In the genomic region with DNA sequence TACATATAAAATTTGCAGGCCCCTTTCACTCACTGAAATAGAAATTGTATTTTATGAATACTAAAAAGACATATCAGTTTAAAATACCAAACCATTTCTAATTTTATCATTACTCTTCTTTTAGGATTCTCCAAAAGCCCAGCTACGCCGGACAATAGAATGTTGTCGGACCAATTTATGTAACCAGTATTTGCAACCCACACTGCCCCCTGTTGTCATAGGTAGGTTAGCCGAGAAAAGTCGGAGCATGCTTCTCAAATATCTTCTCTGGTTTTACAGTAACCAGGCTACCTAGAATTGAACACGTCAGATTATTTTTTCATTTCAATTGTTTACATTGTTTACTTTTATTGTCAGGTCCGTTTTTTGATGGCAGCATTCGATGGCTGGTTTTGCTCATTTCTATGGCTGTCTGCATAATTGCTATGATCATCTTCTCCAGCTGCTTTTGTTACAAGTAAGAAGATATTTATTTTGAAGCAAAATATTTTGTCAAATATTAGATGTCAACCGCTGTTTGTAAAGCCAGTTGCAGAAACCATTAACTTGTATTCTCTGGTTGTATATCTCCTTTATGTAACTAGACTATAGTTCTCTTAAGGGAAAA, we compare ENCODE assay signal across 8 cellular contexts. TPM values are rescaled to one million over a fixed set of nuclear protein-coding genes. Genes with fewer than 3 reads are reported as not detected.
DNase-seq lines count a peak whose midpoint lies in the region; ATAC-seq, FAIRE-seq and TF ChIP-seq lines count a peak whose summit lies in the region.

No MANE protein-coding gene starts in this region.

- no peaks in the 10 kb centered on the region for H3K4me1 Mint-ChIP-seq in activated CD8-positive, alpha-beta T cell treated with anti-CD3 and anti-CD28 coated beads, Interleukin-2, amount 10 ng/mL, durations not matched to agents 7 days and 5 days (ENCODE audit: low read depth)

- H3K27ac Mint-ChIP-seq in activated CD8-positive, alpha-beta T cell treated with anti-CD3 and anti-CD28 coated beads, Interleukin-2, amount 10 ng/mL, durations not matched to agents 7 days and 5 days: no peak overlapping the region

- peak in 10 of 14 donors; percentile 3 to 66 (median 30) for DNase-seq in C1 segment of cervical spinal cord (lab: John Stamatoyannopoulos, UW)
- DNase-seq in NCI-H226: peak; percentile 16
- peak; percentile 58 for DNase-seq in activated CD8-positive, alpha-beta T cell treated with anti-CD3 and anti-CD28 coated beads, Interleukin-2, amount 10 ng/mL, durations not matched to agents 7 days and 5 days
- peak; percentile 81 for DNase-seq in fibroblast of villous mesenchyme (ENCODE audit: low read depth)
- DNase-seq in vagina (ENCODE audit: extremely low spot score in 2 of 2): no peak
- DNase-seq in GM12891 (ENCODE audit: insufficient read length, low spot score): no peak

- no peak overlapping the region for H3K4me3 ChIP-seq in fibroblast of villous mesenchyme (ENCODE audit: low read depth, low read length)
- no peak overlapping the region for H3K4me3 ChIP-seq in neural cell (ENCODE audit: low read length)
- H3K4me3 ChIP-seq in vagina: no peak overlapping the region

- no peaks in the 10 kb centered on the region for H3K27me3 ChIP-seq in neural cell (ENCODE audit: insufficient read depth, low read depth, low read length)
- H3K27me3 ChIP-seq in vagina: no peaks in the 10 kb centered on the region

- no peaks in the 10 kb centered on the region for H3K9me2 ChIP-seq in neural cell (ENCODE audit: insufficient read depth, low read length)

- no peak overlapping the region for H2AFZ ChIP-seq in neural cell (ENCODE audit: low read depth, low read length)

- POLR2A ChIA-PET in activated CD8-positive, alpha-beta T cell treated with anti-CD3 and anti-CD28 coated beads, Interleukin-2, amount 10 ng/mL, durations not matched to agents 7 days and 5 days (lab: Charles Lee): interaction anchor here (1.1 kb wide), 1 partner anchor 188 kb away, joined by 3 read pairs; no protein-coding TSS in a partner anchor

- ATAC-seq in GM19395 (IDR thresholded peaks at IDR 0.05; ENCODE audit: unreplicated experiment): peak; percentile 56
- ATAC-seq in activated CD8-positive, alpha-beta T cell treated with anti-CD3 and anti-CD28 coated beads, Interleukin-2, amount 10 ng/mL, durations not matched to agents 7 days and 5 days: no peak

- intact Hi-C loops in vagina (cut with DNase I): loop anchor here (5.0 kb wide), 2 partner anchors 192 to 212 kb away; no protein-coding TSS in a partner anchor

- TF ChIP-seq EP300 in neural cell (conservative IDR thresholded peaks at IDR 0.05; ENCODE audit: poor library complexity, severe bottlenecking): no peak

- H3K4me3 Mint-ChIP-seq in activated CD8-positive, alpha-beta T cell treated with anti-CD3 and anti-CD28 coated beads, Interleukin-2, amount 10 ng/mL, durations not matched to agents 7 days and 5 days: no peak overlapping the region

- no peaks in the 10 kb centered on the region for H4K20me1 ChIP-seq in neural cell (ENCODE audit: insufficient read depth)

- H3K4me1 ChIP-seq in vagina: peaks cover 9% of the 10 kb centered on the region

- H3K36me3 Mint-ChIP-seq in activated CD8-positive, alpha-beta T cell treated with anti-CD3 and anti-CD28 coated beads, Interleukin-2, amount 10 ng/mL, durations not matched to agents 7 days and 5 days (ENCODE audit: low read depth): no peaks in the 10 kb centered on the region

- FAIRE-seq in GM12891 (lab: Jason Lieb, UNC): no peak

- TF ChIP-seq POLR2A in vagina (IDR thresholded peaks at IDR 0.05): no peak
- no peak for TF ChIP-seq POLR2A in GM12891 (IDR thresholded peaks at IDR 0.05; ENCODE audit: low read depth, low read length)

- no peaks in the 10 kb centered on the region for H3K79me2 ChIP-seq in neural cell (replicated peaks; ENCODE audit: insufficient read depth, low read length)

- H3K36me3 ChIP-seq in neural cell (ENCODE audit: insufficient read depth, low read length) (no peaks in the 10 kb centered on the region), vagina (peaks cover 0 to 11% of the 10 kb centered on the region in 2 donors)

- peak; percentile 82 for TF ChIP-seq RAD21 in neural cell (conservative IDR thresholded peaks at IDR 0.05)

- no peaks in the 10 kb centered on the region for H3K9me3 Mint-ChIP-seq in activated CD8-positive, alpha-beta T cell treated with anti-CD3 and anti-CD28 coated beads, Interleukin-2, amount 10 ng/mL, durations not matched to agents 7 days and 5 days (ENCODE audit: insufficient read depth)

- CTCF ChIA-PET in activated CD8-positive, alpha-beta T cell treated with anti-CD3 and anti-CD28 coated beads, Interleukin-2, amount 10 ng/mL, durations not matched to agents 7 days and 5 days (lab: Charles Lee): interaction anchor here (0.6 to 4.2 kb wide), 14 partner anchors 8 to 221 kb away, joined by 3 to 21 read pairs (median 4); no protein-coding TSS in a partner anchor

- H3K9me3 ChIP-seq in neural cell (ENCODE audit: low read length) (no peaks in the 10 kb centered on the region), vagina (no peaks in the 10 kb centered on the region)

- H3F3A ChIP-seq in neural cell (ENCODE audit: insufficient read depth, low read length, poor library complexity, severe bottlenecking): no peaks in the 10 kb centered on the region

- no peaks in the 10 kb centered on the region for H3K27me3 Mint-ChIP-seq in activated CD8-positive, alpha-beta T cell treated with anti-CD3 and anti-CD28 coated beads, Interleukin-2, amount 10 ng/mL, durations not matched to agents 7 days and 5 days (ENCODE audit: low read depth)

- H3K9ac ChIP-seq in neural cell (ENCODE audit: low read length): no peak overlapping the region

- H3K27ac ChIP-seq in neural cell (ENCODE audit: low read length) (no peak overlapping the region), vagina (peak overlapping the region; percentile 50)

- no peak overlapping the region for H3K4me2 ChIP-seq in neural cell (ENCODE audit: low read length)

- TF ChIP-seq CTCF in fibroblast of villous mesenchyme (IDR thresholded peaks at IDR 0.05; ENCODE audit: insufficient read depth, low read depth, low read length) (peak; percentile 75), neural cell (IDR thresholded peaks at IDR 0.05; ENCODE audit: poor library complexity, severe bottlenecking) (peak; percentile 79), vagina (IDR thresholded peaks at IDR 0.05) (peak; percentile 42 to 74 (median 45))

TF ChIP-seq in neural cell, 6 proteins besides CTCF, POLR2A, EP300 and RAD21:
- TF ChIP-seq MXI1 (conservative IDR thresholded peaks at IDR 0.05; ENCODE audit: poor library complexity, severe bottlenecking) (no peak), SMC3 (conservative IDR thresholded peaks at IDR 0.05; ENCODE audit: poor library complexity) (peak; percentile 80), EZH2 (IDR thresholded peaks at IDR 0.05; ENCODE audit: borderline replicate concordance, insufficient read depth, low read length, poor library complexity, severe bottlenecking) (no peak), TAF1 (IDR thresholded peaks at IDR 0.05; ENCODE audit: low read depth) (no peak)

TF ChIP-seq in GM12891, 5 proteins besides CTCF, POLR2A, EP300 and RAD21:
- TF ChIP-seq SPI1 (IDR thresholded peaks at IDR 0.05; ENCODE audit: low read depth, low read length) (no peak), TAF1 (IDR thresholded peaks at IDR 0.05; ENCODE audit: low read depth, low read length) (no peak), POLR2AphosphoS5 (IDR thresholded peaks at IDR 0.05; ENCODE audit: low read depth, low read length) (no peak), POU2F2 (IDR thresholded peaks at IDR 0.05; ENCODE audit: low read depth, low read length) (no peak), PAX5 (IDR thresholded peaks at IDR 0.05; ENCODE audit: insufficient read depth, low read length, severe bottlenecking) (no peak)

RNA-seq across cellular contexts. Expression of a gene that starts 57.6 kb away (rescaled TPM):
- not detected for total RNA-seq in activated CD8-positive, alpha-beta T cell treated with anti-CD3 and anti-CD28 coated beads, Interleukin-2, amount 10 ng/mL, durations not matched to agents 7 days and 5 days
- total RNA-seq in fibroblast of villous mesenchyme (0.86 and 2.3 TPM in 2 replicates), vagina (57.2 TPM)
- 0.15 TPM in 1 of 2 replicates, not detected in the other for polyA plus RNA-seq in neural cell
- not detected in 2 replicates for polyA minus RNA-seq in neural cell
- polyA plus RNA-seq in GM12891 (2012; ENCODE audit: low read depth, missing spikeins): 0.50 TPM

RNA-seq across cellular contexts. Expression of a gene that starts 58.6 kb away (rescaled TPM):
- not detected for total RNA-seq in activated CD8-positive, alpha-beta T cell treated with anti-CD3 and anti-CD28 coated beads, Interleukin-2, amount 10 ng/mL, durations not matched to agents 7 days and 5 days
- total RNA-seq in fibroblast of villous mesenchyme (3.5 and 4.8 TPM in 2 replicates), vagina (36.6 TPM)
- 4.1 and 6.1 TPM in 2 replicates for polyA plus RNA-seq in neural cell
- 2.8 TPM in 1 of 2 replicates, not detected in the other for polyA minus RNA-seq in neural cell
- 1.1 TPM for polyA plus RNA-seq in GM12891 (2012; ENCODE audit: low read depth, missing spikeins)

Comparison
In these comparisons a context has a peak if more than half of its experiments do, and no peak if none do; other contexts are left out.
1. DNase-seq: peak in C1 segment of cervical spinal cord (10 of 14), NCI-H226 (single experiment), activated CD8-positive, alpha-beta T cell treated with anti-CD3 and anti-CD28 coated beads, Interleukin-2, amount 10 ng/mL, durations not matched to agents 7 days and 5 days (single experiment) and fibroblast of villous mesenchyme (single experiment); none in vagina (0 of 2) and GM12891 (single experiment).
2. RNA of a gene that starts 57.6 kb away (total RNA-seq): 57.2 TPM in vagina (single experiment); 0.86 to 2.3 TPM in fibroblast of villous mesenchyme and not detected in activated CD8-positive, alpha-beta T cell treated with anti-CD3 and anti-CD28 coated beads, Interleukin-2, amount 10 ng/mL, durations not matched to agents 7 days and 5 days; every median in the first group is over 10 times any median in the second.
3. Peak in every context shown above with its lines, with median percentiles within 50 percentile points of each other: CTCF ChIP-seq.